ENCODE assay signal across 1 cellular context in genomic region chr13:52454459-52454824, GRCh38.
TF ChIP-seq lines count a peak whose summit lies in the region.

No MANE protein-coding gene starts in this region.

TF ChIP-seq in GM12878, 131 proteins besides CTCF, POLR2A, EP300 and RAD21 (continued from another document and continues in another):
- TF ChIP-seq RELB (IDR thresholded peaks at IDR 0.05; ENCODE audit: low read depth) (peak; percentile 83; the same call in 1 of the 2 replicates), PRDM15 (CRISPR knock-in tag; IDR thresholded peaks at IDR 0.05) (no peak), NBN (IDR thresholded peaks at IDR 0.05) (no peak), LARP7 (IDR thresholded peaks at IDR 0.05) (no peak), ESRRA (IDR thresholded peaks at IDR 0.05; ENCODE audit: low read length) (no peak), RAD51 (IDR thresholded peaks at IDR 0.05) (no peak; the same call in none of the 2 replicates), IRF3 (IDR thresholded peaks at IDR 0.05) (no peak), ZZZ3 (IDR thresholded peaks at IDR 0.05; ENCODE audit: control insufficient read depth, insufficient read length, low read depth) (no peak), KDM1A (IDR thresholded peaks at IDR 0.05; ENCODE audit: borderline replicate concordance) (no peak), RCOR1 (conservative IDR thresholded peaks at IDR 0.05; ENCODE audit: low read depth, low read length) (no peak; the same call in 1 of the 2 replicates), JUNB (IDR thresholded peaks at IDR 0.05) (no peak), RBBP5 (conservative IDR thresholded peaks at IDR 0.05) (no peak), ELK1 (IDR thresholded peaks at IDR 0.05; ENCODE audit: low read depth, low read length) (no peak), ZNF24 (IDR thresholded peaks at IDR 0.05) (no peak), TCF3 (IDR thresholded peaks at IDR 0.05; ENCODE audit: borderline replicate concordance, insufficient read depth, low read depth, low read length) (0 out of 2 replicates have a peak, but pooled peaks have one; percentile 58), ZBTB4 (CRISPR knock-in tag; IDR thresholded peaks at IDR 0.05) (no peak), SP1 (IDR thresholded peaks at IDR 0.05; ENCODE audit: low read depth, low read length) (peak; percentile 85), TCF12 (IDR thresholded peaks at IDR 0.05; ENCODE audit: low read depth, low read length) (peak; percentile 71), SUPT20H (IDR thresholded peaks at IDR 0.05; ENCODE audit: borderline replicate concordance, control insufficient read depth, low read depth, low read length) (no peak), ZNF207 (IDR thresholded peaks at IDR 0.05; ENCODE audit: borderline replicate concordance) (no peak), IKZF1 (conservative IDR thresholded peaks at IDR 0.05) (no peak; the same call in 1 of the 2 replicates), ATF3 (IDR thresholded peaks at IDR 0.05; ENCODE audit: borderline replicate concordance, extremely low read depth, low read depth, low read length) (no peak), FOXM1 (IDR thresholded peaks at IDR 0.05; ENCODE audit: low read depth, low read length) (no peak), ETV6 (conservative IDR thresholded peaks at IDR 0.05 in 1 of 2, IDR thresholded peaks at IDR 0.05 in 1 of 2; ENCODE audit: borderline replicate concordance in 1 of 2, low read depth in 1 of 2) (no peak), SMAD5 (IDR thresholded peaks at IDR 0.05; ENCODE audit: low read depth) (no peak), PKNOX1 (IDR thresholded peaks at IDR 0.05) (peak; percentile 89), NFXL1 (IDR thresholded peaks at IDR 0.05; ENCODE audit: borderline replicate concordance) (no peak), MLLT1 (IDR thresholded peaks at IDR 0.05) (no peak), ZSCAN29 (IDR thresholded peaks at IDR 0.05) (no peak), ZBED1 (IDR thresholded peaks at IDR 0.05; ENCODE audit: borderline replicate concordance) (no peak), CEBPB (IDR thresholded peaks at IDR 0.05; ENCODE audit: borderline replicate concordance in 1 of 2, low read depth in 2 of 2, low read length in 2 of 2) (no peak), NR2C1 (IDR thresholded peaks at IDR 0.05) (no peak), CUX1 (IDR thresholded peaks at IDR 0.05; ENCODE audit: insufficient replicate concordance, low read depth, low read length) (no peak), SREBF1 (IDR thresholded peaks at IDR 0.05; ENCODE audit: low read length) (no peak)
